In genomic region chr6:36515844-36516243, GRCh38 we compare ENCODE assay signal across 24 cellular contexts. TPM values are rescaled to one million over a fixed set of nuclear protein-coding genes. Genes with fewer than 3 reads are reported as not detected.
DNase-seq lines count a peak whose midpoint lies in the region; ATAC-seq and TF ChIP-seq lines count a peak whose summit lies in the region.
"Had no signal": no experiment of that assay in that cellular context is flagged by ENCODE, and none has a peak within 500 bp of the region (broad histone marks: within the 10 kb centered on the region; RNA-seq: fewer than 3 reads in every experiment).

No MANE protein-coding gene starts in this region.

- peak overlapping the region; percentile 79 for H3K27ac Mint-ChIP-seq in activated T-cell treated with anti-CD3 and anti-CD28 coated beads, Interleukin-2, amount 50 U/mL, for 24 hours
- H3K27ac Mint-ChIP-seq in T-cell (peak overlapping the region; percentile 19 to 57), immature natural killer cell (peak overlapping the region; percentile 1 to 85 (median 42)), glutamatergic neuron (ENCODE audit: unreplicated experiment) (no peak overlapping the region)
- H3K27ac Mint-ChIP-seq: activated CD4-positive, alpha-beta memory T cell treated with anti-CD3 and anti-CD28 coated beads, Interleukin-2, amount 10 ng/mL, durations not matched to agents 7 days and 5 days; GM23338; HFFc6 had no signal

- POLR2A ChIA-PET in T-cell (lab: Charles Lee): interaction anchor here in 1 of 2 donors (0.6 kb wide), 3 partner anchors 20 to 1177 kb away, joined by 5 to 8 read pairs (median 5); no protein-coding TSS in a partner anchor

- no peak overlapping the region for H3K4me3 ChIP-seq in tibial nerve
- H3K4me3 ChIP-seq: GM23338, thoracic aorta, vagina had no signal

- H3K4me3 Mint-ChIP-seq in activated T-cell treated with anti-CD3 and anti-CD28 coated beads, Interleukin-2, amount 50 U/mL, for 24 hours: no peak overlapping the region
- H3K4me3 Mint-ChIP-seq in activated T-cell treated with anti-CD3 and anti-CD28 coated beads, Interleukin-2, amount 50 U/mL, for 4 hours: no peak overlapping the region
- H3K4me3 Mint-ChIP-seq in T-cell (no peak overlapping the region), immature natural killer cell (peak overlapping the region in 1 of 5 donors; percentile 7), glutamatergic neuron (ENCODE audit: unreplicated experiment) (no peak overlapping the region)
- H3K4me3 Mint-ChIP-seq: activated CD4-positive, alpha-beta memory T cell treated with anti-CD3 and anti-CD28 coated beads, Interleukin-2, amount 10 ng/mL, durations not matched to agents 7 days and 5 days; GM23338; HFFc6 had no signal

- no peak for TF ChIP-seq POLR2A in tibial nerve (IDR thresholded peaks at IDR 0.05)

- H3K4me1 ChIP-seq in tibial nerve: peaks cover 2 to 20% (median 10%) of the 10 kb centered on the region in 4 donors
- H3K4me1 ChIP-seq: vagina had no signal

- CTCF ChIA-PET in T-cell (lab: Charles Lee): interaction anchor here in 1 of 2 donors (1.1 kb wide), 1 partner anchor 63 kb away, joined by 3 read pairs; no protein-coding TSS in a partner anchor

- no peaks in the 10 kb centered on the region for H3K9me3 Mint-ChIP-seq in activated T-cell treated with anti-CD3 and anti-CD28 coated beads, Interleukin-2, amount 50 U/mL, for 24 hours
- H3K9me3 Mint-ChIP-seq in activated T-cell treated with anti-CD3 and anti-CD28 coated beads, Interleukin-2, amount 50 U/mL, for 4 hours: no peaks in the 10 kb centered on the region
- H3K9me3 Mint-ChIP-seq in T-cell (no peaks in the 10 kb centered on the region), immature natural killer cell (no peaks in the 10 kb centered on the region), glutamatergic neuron (ENCODE audit: unreplicated experiment) (peaks cover 4% of the 10 kb centered on the region)
- H3K9me3 Mint-ChIP-seq: activated CD4-positive, alpha-beta memory T cell treated with anti-CD3 and anti-CD28 coated beads, Interleukin-2, amount 10 ng/mL, durations not matched to agents 7 days and 5 days; GM23338; HFFc6 had no signal

- H3K36me3 Mint-ChIP-seq in activated T-cell treated with anti-CD3 and anti-CD28 coated beads, Interleukin-2, amount 50 U/mL, for 24 hours (ENCODE audit: low read depth): peaks cover 92% of the 10 kb centered on the region
- peaks cover 25% of the 10 kb centered on the region for H3K36me3 Mint-ChIP-seq in activated T-cell treated with anti-CD3 and anti-CD28 coated beads, Interleukin-2, amount 50 U/mL, for 4 hours (ENCODE audit: insufficient read depth)
- H3K36me3 Mint-ChIP-seq in T-cell (peaks cover 58% of the 10 kb centered on the region), immature natural killer cell (peaks cover 0 to 49% (median 28%) of the 10 kb centered on the region in 3 donors), glutamatergic neuron (ENCODE audit: unreplicated experiment) (peaks cover 3% of the 10 kb centered on the region)

- peaks cover 51% of the 10 kb centered on the region for H3K4me1 Mint-ChIP-seq in activated T-cell treated with anti-CD3 and anti-CD28 coated beads, Interleukin-2, amount 50 U/mL, for 24 hours (ENCODE audit: low read depth)
- H3K4me1 Mint-ChIP-seq in activated T-cell treated with anti-CD3 and anti-CD28 coated beads, Interleukin-2, amount 50 U/mL, for 4 hours (ENCODE audit: low read depth): peaks cover 44% of the 10 kb centered on the region
- H3K4me1 Mint-ChIP-seq in T-cell (peaks cover 31 to 55% (median 49%) of the 10 kb centered on the region in 3 donors), immature natural killer cell (peaks cover 35 to 71% of the 10 kb centered on the region in 2 donors), glutamatergic neuron (ENCODE audit: low read depth, unreplicated experiment) (peaks cover 14% of the 10 kb centered on the region)
- H3K4me1 Mint-ChIP-seq: GM23338 had no signal

- no peaks in the 10 kb centered on the region for H3K27me3 Mint-ChIP-seq in activated T-cell treated with anti-CD3 and anti-CD28 coated beads, Interleukin-2, amount 50 U/mL, for 24 hours
- H3K27me3 Mint-ChIP-seq in activated T-cell treated with anti-CD3 and anti-CD28 coated beads, Interleukin-2, amount 50 U/mL, for 4 hours (ENCODE audit: low read depth): no peaks in the 10 kb centered on the region
- H3K27me3 Mint-ChIP-seq in T-cell (no peaks in the 10 kb centered on the region), immature natural killer cell (ENCODE audit: low read depth in 3 of 3) (peaks cover 0 to 3% (median 0%) of the 10 kb centered on the region in 3 donors), glutamatergic neuron (ENCODE audit: unreplicated experiment) (no peaks in the 10 kb centered on the region)
- H3K27me3 Mint-ChIP-seq: activated CD4-positive, alpha-beta memory T cell treated with anti-CD3 and anti-CD28 coated beads, Interleukin-2, amount 10 ng/mL, durations not matched to agents 7 days and 5 days had no signal

- peaks cover 0 to 73% (median 0%) of the 10 kb centered on the region in 3 donors for H3K36me3 ChIP-seq in tibial nerve

- intact Hi-C loops in left ventricle myocardium superior (cut with micrococcal nuclease): no loop called here

- TF ChIP-seq EP300 in tibial nerve (IDR thresholded peaks at IDR 0.05): no peak

- no peak for DNase-seq in activated T-cell treated with anti-CD3 and anti-CD28 coated beads, Interleukin-2, amount 50 U/mL, for 24 hours
- DNase-seq in activated T-cell treated with anti-CD3 and anti-CD28 coated beads, Interleukin-2, amount 50 U/mL, for 4 hours: no peak
- DNase-seq in T-cell (no peak), immature natural killer cell (no peak), tibial nerve (ENCODE audit: low spot score in 2 of 2) (no peak), left ventricle myocardium superior (no peak), HCEC 1CT (no peak), glutamatergic neuron (no peak)
- DNase-seq: activated CD4-positive, alpha-beta memory T cell treated with anti-CD3 and anti-CD28 coated beads, Interleukin-2, amount 10 ng/mL, durations not matched to agents 7 days and 5 days; activated CD4-positive, alpha-beta T cell treated with anti-CD3 and anti-CD28 coated beads for 1 hour; activated T-cell treated with anti-CD3 and anti-CD28 coated beads for 4 hours; amniotic stem cell; brain microvascular endothelial cell; effector CD8-positive, alpha-beta T cell; foreskin fibroblast; HFFc6; mesendoderm; NCI-H187; NCI-H2227 treated with DMSO at 0.1 percent for 48 hours; NCI-H82; stimulated activated naive CD8-positive, alpha-beta T cell treated with anti-CD3 and anti-CD28 coated beads, Interleukin-15, Interleukin-2, amounts not matched to agents 100 U/mL and 50 U/mL, for 24 hours had no signal

- ATAC-seq in activated T-cell treated with anti-CD3 and anti-CD28 coated beads, Interleukin-2, amount 50 U/mL, for 4 hours: no peak
- ATAC-seq in T-cell (replicated peaks in 1 of 4) (no peak), left ventricle myocardium superior (no peak)
- ATAC-seq: GM23338; stimulated activated naive CD8-positive, alpha-beta T cell treated with anti-CD3 and anti-CD28 coated beads, Interleukin-15, Interleukin-2, amounts not matched to agents 100 U/mL and 50 U/mL, for 24 hours had no signal

- no peak for TF ChIP-seq CTCF in tibial nerve (IDR thresholded peaks at IDR 0.05)
- no peak for TF ChIP-seq CTCF in glutamatergic neuron (IDR thresholded peaks at IDR 0.05; ENCODE audit: partially characterized antibody, unreplicated experiment)

- H3K27me3 ChIP-seq in tibial nerve: no peaks in the 10 kb centered on the region
- H3K27me3 ChIP-seq: brain microvascular endothelial cell, vagina had no signal

- H3K9me3 ChIP-seq in tibial nerve: no peaks in the 10 kb centered on the region
- H3K9me3 ChIP-seq: thoracic aorta, vagina had no signal

- WGBS in tibial nerve, 2 donors: 49 to 61% methylated on average over 3 of the region's 3 CpGs

- H3K27ac ChIP-seq in tibial nerve: peak overlapping the region in 3 of 4 donors; percentile 5 to 74 (median 28)
- H3K27ac ChIP-seq: brain microvascular endothelial cell, thoracic aorta, vagina had no signal

RNA-seq across cellular contexts. Expression of gene STK38, which starts 31.4 kb away (rescaled TPM):
- total RNA-seq in activated T-cell treated with anti-CD3 and anti-CD28 coated beads, Interleukin-2, amount 50 U/mL, for 4 hours: 10 to 100 TPM; 14.2 to 16.6 (median 16.1) TPM
- 100 to 1,000 TPM in 4 of 5 donors, 10 to 100 TPM in 1; 90.3 to 164 (median 152) TPM for total RNA-seq in T-cell
- polyA plus RNA-seq in immature natural killer cell: 100 to 1,000 TPM in 1 of 3 donors, 10 to 100 TPM in 2; 74.2 to 179 (median 81.2) TPM
- total RNA-seq in tibial nerve: 10 to 100 TPM; 38.1 to 61.7 (median 49.1) TPM
- total RNA-seq in left ventricle myocardium superior: 19.4 TPM
- 55.1 TPM for total RNA-seq in glutamatergic neuron (ENCODE audit: unreplicated experiment)
